Comparison of ENCODE assay signal across 8 cellular contexts in the genomic region with DNA sequence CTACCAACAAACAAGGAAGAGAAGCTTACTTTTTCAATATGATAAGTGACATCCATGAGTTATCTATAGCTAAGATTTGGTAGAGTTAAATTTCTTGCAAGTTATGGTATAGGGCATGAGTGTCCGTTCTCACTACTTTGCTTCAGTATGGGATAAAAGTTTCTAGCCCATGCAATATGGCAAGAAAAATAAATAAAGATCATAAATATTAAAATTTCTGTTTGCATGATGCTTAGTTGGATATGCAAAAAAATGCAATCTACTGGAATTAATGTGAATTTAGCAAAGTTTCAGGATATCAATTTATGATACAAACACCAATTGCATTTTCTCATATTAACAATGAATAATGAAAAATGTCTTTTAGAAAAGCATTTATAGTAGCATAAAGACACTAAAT.
"Had no signal": no experiment of that assay in that cellular context is flagged by ENCODE, and none has a peak within 500 bp of the region (broad histone marks: within the 10 kb centered on the region; RNA-seq: fewer than 3 reads in every experiment).

No MANE protein-coding gene starts in this region.

- FAIRE-seq: G401.6, GM12878, GM12891, GM12892, GM18507, GM19239 had no signal

- ATAC-seq: GM12878 had no signal

- H3K4me3 ChIP-seq: GM12878 had no signal

- DNase-seq: GDM1, GF-D8 had no signal
